In genomic region chr21:32364387-32364786, GRCh38 we compare ENCODE assay signal across 13 cellular contexts. TPM values are rescaled to one million over a fixed set of nuclear protein-coding genes. Genes with fewer than 3 reads are reported as not detected.
DNase-seq lines count a peak whose midpoint lies in the region; ATAC-seq, FAIRE-seq and TF ChIP-seq lines count a peak whose summit lies in the region.
"Had no signal": no experiment of that assay in that cellular context is flagged by ENCODE, and none has a peak within 500 bp of the region (broad histone marks: within the 10 kb centered on the region; RNA-seq: fewer than 3 reads in every experiment).

No MANE protein-coding gene starts in this region.

- H3K4me3 Mint-ChIP-seq in CD14-positive monocyte (no peak overlapping the region), glutamatergic neuron (ENCODE audit: unreplicated experiment) (no peak overlapping the region)
- H3K4me3 Mint-ChIP-seq in activated naive CD8-positive, alpha-beta T cell treated with anti-CD3 and anti-CD28 coated beads, Interleukin-2, amount 50 U/mL, for 24 hours = no peak overlapping the region
- H3K4me3 Mint-ChIP-seq: B cell had no signal

- H3K27me3 Mint-ChIP-seq in CD14-positive monocyte (ENCODE audit: low read depth in 3 of 3) = peaks cover 0 to 2% (median 0%) of the 10 kb centered on the region in 3 donors
- H3K27me3 Mint-ChIP-seq in activated naive CD8-positive, alpha-beta T cell treated with anti-CD3 and anti-CD28 coated beads, Interleukin-2, amount 50 U/mL, for 24 hours = no peaks in the 10 kb centered on the region
- no peaks in the 10 kb centered on the region for H3K27me3 Mint-ChIP-seq in glutamatergic neuron (ENCODE audit: unreplicated experiment)
- H3K27me3 Mint-ChIP-seq: B cell had no signal

- intact Hi-C loops in CD14-positive monocyte (cut with micrococcal nuclease) (no loop called here), psoas muscle (cut with DNase I) (no loop called here)

- no peak overlapping the region for H3K4me3 ChIP-seq in psoas muscle
- H3K4me3 ChIP-seq: body of pancreas, left lung, thoracic aorta had no signal

- H3K36me3 Mint-ChIP-seq in CD14-positive monocyte = peaks cover 84 to 91% of the 10 kb centered on the region in 2 donors
- H3K36me3 Mint-ChIP-seq in activated naive CD8-positive, alpha-beta T cell treated with anti-CD3 and anti-CD28 coated beads, Interleukin-2, amount 50 U/mL, for 24 hours (ENCODE audit: low read depth) = peaks cover 63% of the 10 kb centered on the region
- peaks cover 8% of the 10 kb centered on the region for H3K36me3 Mint-ChIP-seq in glutamatergic neuron (ENCODE audit: unreplicated experiment)

- peaks cover 3% of the 10 kb centered on the region for H3K4me1 Mint-ChIP-seq in CD14-positive monocyte
- H3K4me1 Mint-ChIP-seq in activated naive CD8-positive, alpha-beta T cell treated with anti-CD3 and anti-CD28 coated beads, Interleukin-2, amount 50 U/mL, for 24 hours = no peaks in the 10 kb centered on the region
- H3K4me1 Mint-ChIP-seq in glutamatergic neuron (ENCODE audit: low read depth, unreplicated experiment) = peaks cover 7% of the 10 kb centered on the region
- H3K4me1 Mint-ChIP-seq: B cell had no signal

- no peak for ATAC-seq in activated naive CD8-positive, alpha-beta T cell treated with anti-CD3 and anti-CD28 coated beads, Interleukin-2, amount 50 U/mL, for 24 hours
- ATAC-seq in psoas muscle = peak in 3 of 4 donors; percentile 39 to 64 (median 52)
- no peak for ATAC-seq in HG03439 (IDR thresholded peaks at IDR 0.05; ENCODE audit: unreplicated experiment)
- ATAC-seq: body of pancreas, left lung had no signal

- no peak overlapping the region for H3K27ac ChIP-seq in psoas muscle
- H3K27ac ChIP-seq: body of pancreas, left lung had no signal

- H3K27me3 ChIP-seq in psoas muscle (ENCODE audit: insufficient read depth in 3 of 3, low read length in 2 of 3) = no peaks in the 10 kb centered on the region
- H3K27me3 ChIP-seq: body of pancreas, left lung had no signal

- no peaks in the 10 kb centered on the region for H3K9me3 Mint-ChIP-seq in CD14-positive monocyte
- no peaks in the 10 kb centered on the region for H3K9me3 Mint-ChIP-seq in activated naive CD8-positive, alpha-beta T cell treated with anti-CD3 and anti-CD28 coated beads, Interleukin-2, amount 50 U/mL, for 24 hours
- H3K9me3 Mint-ChIP-seq in glutamatergic neuron (ENCODE audit: unreplicated experiment) = no peaks in the 10 kb centered on the region

- 63 to 68% (median 67%) methylated on average over 7 of the region's 7 CpGs for WGBS in psoas muscle, 3 donors

- no peak for DNase-seq in CD14-positive monocyte (ENCODE audit: low spot score)
- no peak for DNase-seq in activated naive CD8-positive, alpha-beta T cell treated with anti-CD3 and anti-CD28 coated beads, Interleukin-2, amount 50 U/mL, for 24 hours
- no peak for DNase-seq in glutamatergic neuron
- no peak for DNase-seq in psoas muscle
- no peak for DNase-seq in H4 (ENCODE audit: low spot score)
- DNase-seq in A172 (ENCODE audit: low spot score) = no peak
- DNase-seq in GM19239 (ENCODE audit: insufficient read length, low spot score) = no peak
- DNase-seq: body of pancreas, left lung, NCI-H1930 had no signal

- H3K4me1 ChIP-seq in psoas muscle = no peaks in the 10 kb centered on the region
- H3K4me1 ChIP-seq: body of pancreas, left lung had no signal

- peaks cover 21 to 100% of the 10 kb centered on the region in 2 donors for H3K36me3 ChIP-seq in psoas muscle (ENCODE audit: insufficient read depth in 1 of 2, low read depth in 1 of 2)

- peak overlapping the region in 5 of 7 donors; percentile 27 to 75 (median 72) for H3K27ac Mint-ChIP-seq in CD14-positive monocyte
- H3K27ac Mint-ChIP-seq in activated naive CD8-positive, alpha-beta T cell treated with anti-CD3 and anti-CD28 coated beads, Interleukin-2, amount 50 U/mL, for 24 hours = peak overlapping the region; percentile 50
- H3K27ac Mint-ChIP-seq in glutamatergic neuron (ENCODE audit: unreplicated experiment) = peak overlapping the region; percentile 62
- H3K27ac Mint-ChIP-seq: B cell had no signal

- no peaks in the 10 kb centered on the region for H3K9me3 ChIP-seq in psoas muscle
- H3K9me3 ChIP-seq: body of pancreas, left lung, thoracic aorta had no signal

- TF ChIP-seq CTCF in CD14-positive monocyte (IDR thresholded peaks at IDR 0.05) (no peak), glutamatergic neuron (IDR thresholded peaks at IDR 0.05; ENCODE audit: partially characterized antibody, unreplicated experiment) (no peak), psoas muscle (IDR thresholded peaks at IDR 0.05) (no peak)

- no peak for FAIRE-seq in GM19239 (lab: Jason Lieb, UNC)

RNA-seq across cellular contexts. Expression of gene URB1, which starts 28.4 kb away (rescaled TPM):
- polyA plus RNA-seq in CD14-positive monocyte (under 1 TPM; 0.25 to 0.47 TPM), psoas muscle (1 to 10 TPM; 4.8 to 9.5 (median 8.1) TPM)
- total RNA-seq in glutamatergic neuron (ENCODE audit: unreplicated experiment) (15.5 TPM), psoas muscle (10 to 100 TPM; 12.9 to 19.8 (median 17.9) TPM)
- 7.3 and 9.8 TPM in 2 replicates for total RNA-seq in H4 (2014; rRNA removed; shearing (Covaris generic))
- total RNA-seq in A172 (2014; rRNA removed; shearing (Covaris generic)) = 16.7 and 20.9 TPM in 2 replicates

RNA-seq across cellular contexts. Expression of gene EVA1C, which starts 48.1 kb away (rescaled TPM):
- under 1 TPM; 0.37 to 0.63 TPM for polyA plus RNA-seq in CD14-positive monocyte
- 2.5 TPM for total RNA-seq in glutamatergic neuron (ENCODE audit: unreplicated experiment)
- 10 to 100 TPM in 1 of 4 donors, 1 to 10 TPM in 3; 5.5 to 10.7 (median 7.3) TPM for total RNA-seq in psoas muscle
- 1 to 10 TPM; 5.6 to 9.7 (median 5.8) TPM for polyA plus RNA-seq in psoas muscle
- total RNA-seq in H4 (2014; rRNA removed; shearing (Covaris generic)) = 3.8 and 7.9 TPM in 2 replicates
- 1.1 and 2.5 TPM in 2 replicates for total RNA-seq in A172 (2014; rRNA removed; shearing (Covaris generic))

Comparison
In these comparisons a context has a peak if more than half of its experiments do, and no peak if none do; other contexts are left out.
1. ATAC-seq: peak in psoas muscle (3 of 4); none in activated naive CD8-positive, alpha-beta T cell treated with anti-CD3 and anti-CD28 coated beads, Interleukin-2, amount 50 U/mL, for 24 hours (single experiment) and HG03439 (single experiment).
2. Peak in every context shown above with its lines, with median percentiles within 50 percentile points of each other: H3K27ac Mint-ChIP-seq.